Comparison of ENCODE assay signal across 8 cellular contexts in the genomic region with DNA sequence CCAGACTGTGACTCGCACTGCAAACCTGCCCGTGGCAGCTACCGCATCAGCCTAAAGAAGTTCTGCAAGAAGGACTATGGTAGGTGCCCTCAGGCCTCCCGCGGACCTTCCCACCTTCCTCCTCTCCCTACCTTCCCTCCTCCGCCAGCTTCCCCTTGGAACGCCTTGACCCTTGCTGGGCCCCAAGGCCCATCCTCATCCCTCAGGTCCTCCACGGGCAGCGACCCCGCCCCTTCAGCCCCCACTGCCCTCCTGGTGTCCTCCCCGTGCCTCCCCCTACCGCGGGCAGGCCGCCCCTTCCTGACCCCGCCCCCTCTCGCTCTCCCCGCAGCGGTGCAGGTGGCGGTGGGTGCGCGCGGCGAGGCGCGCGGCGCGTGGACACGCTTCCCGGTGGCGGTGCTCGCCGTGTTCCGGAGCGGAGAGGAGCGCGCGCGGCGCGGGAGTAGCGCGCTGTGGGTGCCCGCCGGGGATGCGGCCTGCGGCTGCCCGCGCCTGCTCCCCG. TPM values are rescaled to one million over a fixed set of nuclear protein-coding genes. Genes with fewer than 3 reads are reported as not detected.
A peak's percentile ranks its signal among the peaks of the same experiment; 100 is the strongest.
DNase-seq lines count a peak whose midpoint lies in the region; ATAC-seq and TF ChIP-seq lines count a peak whose summit lies in the region.

No MANE protein-coding gene starts in this region.

- H3K9me3 Mint-ChIP-seq in T-helper 1 cell treated with Interleukin-12 subunit alpha and Interleukin-12 subunit beta and Interleukin-4 antibody, amounts not matched to agents 30 μg/mL and 1 μg/mL, for 36 hours: no peaks in the 10 kb centered on the region

- H3K4me3 ChIP-seq in OCI-LY3 (ENCODE audit: low read length): peak overlapping the region; percentile 98
- H3K4me3 ChIP-seq in skeletal muscle satellite cell (ENCODE audit: low read length): peak overlapping the region; percentile 45

- peaks cover 11% of the 10 kb centered on the region; the same call in 1 of the 2 replicates for H3K79me2 ChIP-seq in OCI-LY3 (ENCODE audit: low read length)

- H3K27me3 ChIP-seq in OCI-LY3 (ENCODE audit: low read depth, low read length) (peaks cover 21% of the 10 kb centered on the region), skeletal muscle satellite cell (ENCODE audit: control insufficient read depth, insufficient read depth, low read length) (peaks cover 19% of the 10 kb centered on the region)

- H4K20me1 ChIP-seq in OCI-LY3 (ENCODE audit: insufficient read depth, low read length): peaks cover 7% of the 10 kb centered on the region; the same call in 1 of the 2 replicates

- no peak overlapping the region for H3K27ac Mint-ChIP-seq in T-helper 1 cell treated with Interleukin-12 subunit alpha and Interleukin-12 subunit beta and Interleukin-4 antibody, amounts not matched to agents 30 μg/mL and 1 μg/mL, for 36 hours

- H3K36me3 ChIP-seq in OCI-LY3 (replicated peaks; ENCODE audit: low read depth, low read length) (no peaks in the 10 kb centered on the region), skeletal muscle satellite cell (ENCODE audit: insufficient read depth, low read length) (no peaks in the 10 kb centered on the region)

- H3K4me1 ChIP-seq in OCI-LY3 (ENCODE audit: low read length) (peaks cover 31% of the 10 kb centered on the region), skeletal muscle satellite cell (ENCODE audit: control insufficient read depth, insufficient read depth, low read length) (peaks cover 38% of the 10 kb centered on the region)

- H3K9me3 ChIP-seq in OCI-LY3 (ENCODE audit: insufficient read depth, low read length) (no peaks in the 10 kb centered on the region), skeletal muscle satellite cell (replicated peaks; ENCODE audit: low read length) (no peaks in the 10 kb centered on the region)

- H3K27ac ChIP-seq in OCI-LY3 (ENCODE audit: low read length) (no peak overlapping the region), cingulate gyrus (ENCODE audit: low read depth, low read length) (peak overlapping the region; percentile 41)

- H3K4me3 Mint-ChIP-seq in T-helper 1 cell treated with Interleukin-12 subunit alpha and Interleukin-12 subunit beta and Interleukin-4 antibody, amounts not matched to agents 30 μg/mL and 1 μg/mL, for 36 hours: peak overlapping the region; percentile 59

- H3K4me2 ChIP-seq in OCI-LY3 (ENCODE audit: low read length) (peak overlapping the region; percentile 89), skeletal muscle satellite cell (ENCODE audit: low read length) (peak overlapping the region; percentile 100)

- ATAC-seq in GM21360 (IDR thresholded peaks at IDR 0.05; ENCODE audit: unreplicated experiment): no peak
- no peak for ATAC-seq in GM19328 (IDR thresholded peaks at IDR 0.05; ENCODE audit: unreplicated experiment)

- no peak for TF ChIP-seq CTCF in OCI-LY3 (IDR thresholded peaks at IDR 0.05; ENCODE audit: low read depth, low read length)

- peaks cover 13% of the 10 kb centered on the region for H3K4me1 Mint-ChIP-seq in T-helper 1 cell treated with Interleukin-12 subunit alpha and Interleukin-12 subunit beta and Interleukin-4 antibody, amounts not matched to agents 30 μg/mL and 1 μg/mL, for 36 hours (ENCODE audit: low read depth)

- H2AFZ ChIP-seq in OCI-LY3 (ENCODE audit: low read depth, low read length): no peak overlapping the region

- peaks cover 36% of the 10 kb centered on the region for H3K27me3 Mint-ChIP-seq in T-helper 1 cell treated with Interleukin-12 subunit alpha and Interleukin-12 subunit beta and Interleukin-4 antibody, amounts not matched to agents 30 μg/mL and 1 μg/mL, for 36 hours (ENCODE audit: low read depth)

- H3K36me3 Mint-ChIP-seq in T-helper 1 cell treated with Interleukin-12 subunit alpha and Interleukin-12 subunit beta and Interleukin-4 antibody, amounts not matched to agents 30 μg/mL and 1 μg/mL, for 36 hours (ENCODE audit: low read depth): no peaks in the 10 kb centered on the region

- DNase-seq in T-helper 1 cell (no peak), SHP77 treated with DMSO at 0.1 percent for 48 hours (lab: John Stamatoyannopoulos, UW) (no peak)

- 0 out of 2 replicates have a peak overlapping the region, but pooled peaks have one; percentile 6 for H3K9ac ChIP-seq in OCI-LY3 (ENCODE audit: low read length)
- H3K9ac ChIP-seq in skeletal muscle satellite cell (ENCODE audit: low read depth, low read length): no peak overlapping the region

RNA-seq across cellular contexts. Expression of a gene that starts 1.5 kb away (rescaled TPM):
- 13.2 and 16.4 TPM in 2 replicates for total RNA-seq in skeletal muscle satellite cell (2012; rRNA removed)

RNA-seq across cellular contexts. Expression of a gene that starts 2.4 kb away (rescaled TPM):
- 0.22 and 0.25 TPM in 2 replicates for total RNA-seq in skeletal muscle satellite cell (2012; rRNA removed)

RNA-seq across cellular contexts. Expression of a gene that starts 13.6 kb away (rescaled TPM):
- total RNA-seq in skeletal muscle satellite cell (2012; rRNA removed): 5.8 and 9.6 TPM in 2 replicates

RNA-seq across cellular contexts. Expression of a gene that starts 40.3 kb away (rescaled TPM):
- total RNA-seq in skeletal muscle satellite cell (2012; rRNA removed): 32.4 and 40.8 TPM in 2 replicates

RNA-seq across cellular contexts. Expression of a gene that starts 44.2 kb away (rescaled TPM):
- 21.3 and 22.1 TPM in 2 replicates for total RNA-seq in skeletal muscle satellite cell (2012; rRNA removed)
